32 cellular contexts compared by ENCODE assay signal in genomic region chr22:47284822-47285221, GRCh38.
"Had no signal": no experiment of that assay in that cellular context is flagged by ENCODE, and none has a peak within 500 bp of the region (broad histone marks: within the 10 kb centered on the region; RNA-seq: fewer than 3 reads in every experiment).

No MANE protein-coding gene starts in this region.

- H3K4me1 ChIP-seq: adrenal gland, body of pancreas, breast epithelium had no signal

- FAIRE-seq: astrocyte, TTC549 had no signal

- H3K4me3 ChIP-seq: adrenal gland, body of pancreas, breast epithelium had no signal

- H3K27me3 ChIP-seq: adrenal gland, body of pancreas, brain microvascular endothelial cell had no signal

- DNase-seq: activated B cell treated with CpG ODN at 0.5 μM for 24 hours; activated CD4-positive, alpha-beta memory T cell treated with anti-CD3 and anti-CD28 coated beads for 36 hours; activated CD4-positive, alpha-beta T cell treated with anti-CD3 and anti-CD28 coated beads for 4 hours; activated CD4-positive, alpha-beta T cell treated with anti-CD3 and anti-CD28 coated beads, Interleukin-2, amount 10 ng/mL, durations not matched to agents 24 days and 14 days; activated CD4-positive, alpha-beta T cell treated with anti-CD3 and anti-CD28 coated beads, Interleukin-2, amount 50 U/mL, for 1 hour; activated CD4-positive, alpha-beta T cell treated with anti-CD3 and anti-CD28 coated beads, Interleukin-2, amount 50 U/mL, for 4 hours; activated CD4-positive, CD25-positive, alpha-beta regulatory T cell treated with anti-CD3 and anti-CD28 coated beads, Interleukin-2, amount 50 U/mL, for 72 hours; activated CD8-positive, alpha-beta memory T cell treated with anti-CD3 and anti-CD28 coated beads, Interleukin-2, amount 50 U/mL, for 4 hours; activated CD8-positive, alpha-beta T cell treated with anti-CD3 and anti-CD28 coated beads for 36 hours; activated gamma-delta T cell treated with Interleukin-2 at 50 U/mL for 16 hours; activated naive CD4-positive, alpha-beta T cell; activated naive CD4-positive, alpha-beta T cell treated with anti-CD3 and anti-CD28 coated beads for 36 hours; activated naive CD4-positive, alpha-beta T cell treated with anti-CD3 and anti-CD28 coated beads, Interleukin-2, amount 50 U/mL, for 16 hours; activated naive CD8-positive, alpha-beta T cell treated with anti-CD3 and anti-CD28 coated beads for 36 hours; activated T-cell treated with anti-CD3 and anti-CD28 coated beads for 4 hours; activated T-cell treated with anti-CD3 and anti-CD28 coated beads, Interleukin-2, amount 50 U/mL, for 1 hour; activated T-cell treated with anti-CD3 and anti-CD28 coated beads, Interleukin-2, amount 50 U/mL, for 4 hours; activated T-cell treated with anti-CD3 and anti-CD28 coated beads, Interleukin-2, amount 50 U/mL, for 72 hours; adrenal gland; amniotic stem cell; body of pancreas; brain microvascular endothelial cell; central memory CD4-positive, alpha-beta T cell; T-helper 1 cell; T-helper 2 cell; T-helper 9 cell had no signal

- H3K27ac ChIP-seq: adrenal gland, body of pancreas, brain microvascular endothelial cell, breast epithelium, VCaP had no signal

- ATAC-seq: activated CD8-positive, alpha-beta T cell treated with anti-CD3 and anti-CD28 coated beads for 36 hours; activated naive CD4-positive, alpha-beta T cell treated with anti-CD3 and anti-CD28 coated beads, Interleukin-2, amount 50 U/mL, for 72 hours; activated T-cell treated with anti-CD3 and anti-CD28 coated beads, Interleukin-2, amount 50 U/mL, for 4 hours; activated T-cell treated with anti-CD3 and anti-CD28 coated beads, Interleukin-2, amount 50 U/mL, for 72 hours; activated T-helper 17 cell treated with anti-CD3 and anti-CD28 coated beads, Interleukin-2, amount 50 U/mL, for 72 hours; body of pancreas had no signal

- H3K36me3 ChIP-seq: adrenal gland, brain microvascular endothelial cell, breast epithelium had no signal

- H3K9me3 ChIP-seq: adrenal gland, body of pancreas, breast epithelium had no signal
